ENCODE assay signal across 15 cellular contexts in genomic region chr7:105766421-105767191, GRCh38.
DNase-seq lines count a peak whose midpoint lies in the region; ATAC-seq and TF ChIP-seq lines count a peak whose summit lies in the region.
"Had no signal": no experiment of that assay in that cellular context is flagged by ENCODE, and none has a peak within 500 bp of the region (broad histone marks: within the 10 kb centered on the region; RNA-seq: fewer than 3 reads in every experiment).

No MANE protein-coding gene starts in this region.

- H3K27me3 Mint-ChIP-seq in stimulated activated naive CD8-positive, alpha-beta T cell treated with anti-CD3 and anti-CD28 coated beads, Interleukin-15, amount 100 ng/mL, for 72 hours, result peaks cover 15% of the 10 kb centered on the region

- H3K27me3 ChIP-seq in dorsolateral prefrontal cortex, result no peaks in the 10 kb centered on the region
- H3K27me3 ChIP-seq: hepatocyte, stomach had no signal

- peaks cover 27% of the 10 kb centered on the region for H3K4me1 Mint-ChIP-seq in stimulated activated naive CD8-positive, alpha-beta T cell treated with anti-CD3 and anti-CD28 coated beads, Interleukin-15, amount 100 ng/mL, for 72 hours

- H3K4me3 Mint-ChIP-seq in stimulated activated naive CD8-positive, alpha-beta T cell treated with anti-CD3 and anti-CD28 coated beads, Interleukin-15, amount 100 ng/mL, for 72 hours, result no peak overlapping the region

- H3K9me3 Mint-ChIP-seq in stimulated activated naive CD8-positive, alpha-beta T cell treated with anti-CD3 and anti-CD28 coated beads, Interleukin-15, amount 100 ng/mL, for 72 hours, result no peaks in the 10 kb centered on the region
- H3K9me3 Mint-ChIP-seq: naive B cell had no signal

- peak overlapping the region in 1 of 2 donors; percentile 1 for H3K27ac Mint-ChIP-seq in stimulated activated naive CD8-positive, alpha-beta T cell treated with anti-CD3 and anti-CD28 coated beads, Interleukin-15, amount 100 ng/mL, for 72 hours
- H3K27ac Mint-ChIP-seq: naive B cell had no signal

- peak; percentile 38 for ATAC-seq in stimulated activated naive CD8-positive, alpha-beta T cell treated with anti-CD3 and anti-CD28 coated beads, Interleukin-15, Interleukin-2, amounts not matched to agents 100 U/mL and 50 U/mL, for 24 hours
- no peak for ATAC-seq in stimulated activated naive CD8-positive, alpha-beta T cell treated with anti-CD3 and anti-CD28 coated beads, Interleukin-15, amount 100 ng/mL, for 72 hours
- peak; percentile 48 for ATAC-seq in HG03432 (IDR thresholded peaks at IDR 0.05; ENCODE audit: unreplicated experiment)
- ATAC-seq in HG03095 (IDR thresholded peaks at IDR 0.05; ENCODE audit: unreplicated experiment), result no peak

- peak overlapping the region in 16 of 59 donors; percentile 13 to 68 (median 41) for H3K27ac ChIP-seq in dorsolateral prefrontal cortex
- H3K27ac ChIP-seq: hepatocyte, psoas muscle, stomach had no signal

- no peak for TF ChIP-seq CTCF in dorsolateral prefrontal cortex (IDR thresholded peaks at IDR 0.05 in 54 of 56, conservative IDR thresholded peaks at IDR 0.05 in 2 of 56; ENCODE audit: low read depth in 1 of 56, partially characterized antibody in 56 of 56)

- intact Hi-C loops in dorsolateral prefrontal cortex (cut with DNase I), result loop anchor here in 1 of 2 donors (10.0 kb wide), 1 partner anchor 378 kb away; no protein-coding TSS in a partner anchor

- H3K4me3 ChIP-seq in dorsolateral prefrontal cortex, result peak overlapping the region in 1 of 59 donors; percentile 7
- H3K4me3 ChIP-seq: hepatocyte, psoas muscle, stomach had no signal

- no peak for DNase-seq in stimulated activated naive CD8-positive, alpha-beta T cell treated with anti-CD3 and anti-CD28 coated beads, Interleukin-15, Interleukin-2, amounts not matched to agents 100 U/mL and 50 U/mL, for 24 hours
- no peak for DNase-seq in stimulated activated naive CD8-positive, alpha-beta T cell treated with anti-CD3 and anti-CD28 coated beads, Interleukin-15, amount 100 ng/mL, for 72 hours
- DNase-seq in dorsolateral prefrontal cortex, result peak in 7 of 10 donors; percentile 34 to 60 (median 48)
- DNase-seq in GM03348 (ENCODE audit: low spot score), result no peak
- no peak for DNase-seq in NCI-H526 (lab: John Stamatoyannopoulos, UW)
- DNase-seq: DND-41, erythroblast, MV-4-11, naive B cell, NCI-H226, psoas muscle, stomach had no signal

Comparison
In these comparisons a context has a peak if more than half of its experiments do, and no peak if none do; other contexts are left out.
1. ATAC-seq: peak in stimulated activated naive CD8-positive, alpha-beta T cell treated with anti-CD3 and anti-CD28 coated beads, Interleukin-15, Interleukin-2, amounts not matched to agents 100 U/mL and 50 U/mL, for 24 hours (single experiment) and HG03432 (single experiment); none in stimulated activated naive CD8-positive, alpha-beta T cell treated with anti-CD3 and anti-CD28 coated beads, Interleukin-15, amount 100 ng/mL, for 72 hours (single experiment) and HG03095 (single experiment).
2. DNase-seq: peak in dorsolateral prefrontal cortex (7 of 10); none in stimulated activated naive CD8-positive, alpha-beta T cell treated with anti-CD3 and anti-CD28 coated beads, Interleukin-15, Interleukin-2, amounts not matched to agents 100 U/mL and 50 U/mL, for 24 hours (single experiment), stimulated activated naive CD8-positive, alpha-beta T cell treated with anti-CD3 and anti-CD28 coated beads, Interleukin-15, amount 100 ng/mL, for 72 hours (0 of 2), GM03348 (single experiment) and NCI-H526 (0 of 2).